ENCODE assay signal across 18 cellular contexts in the genomic region with DNA sequence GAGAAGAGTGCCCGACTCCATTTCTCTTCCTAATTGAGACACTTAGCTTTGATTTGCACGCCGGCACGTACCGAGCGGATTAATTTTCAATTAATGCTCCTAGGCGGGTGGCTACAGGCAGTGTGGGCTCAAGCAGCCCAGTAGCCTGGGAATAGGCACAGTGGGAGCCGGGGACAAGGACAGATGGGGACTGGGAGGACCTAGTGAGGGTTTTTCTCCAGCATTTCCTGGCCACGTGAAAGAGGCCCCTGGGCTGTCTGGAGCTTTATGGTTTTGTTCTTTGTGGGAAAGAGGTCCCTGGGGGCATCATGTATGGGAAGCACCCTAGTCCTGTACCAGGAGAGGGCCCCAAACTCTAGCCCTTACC.
"Had no signal": no experiment of that assay in that cellular context is flagged by ENCODE, and none has a peak within 500 bp of the region (broad histone marks: within the 10 kb centered on the region; RNA-seq: fewer than 3 reads in every experiment).

No MANE protein-coding gene starts in this region.

- H3K27ac Mint-ChIP-seq: activated CD4-positive, alpha-beta T cell treated with anti-CD3 and anti-CD28 coated beads, Interleukin-2, amount 10 ng/mL, durations not matched to agents 7 days and 5 days; activated CD8-positive, alpha-beta T cell treated with anti-CD3 and anti-CD28 coated beads for 36 hours; activated T-helper 17 cell treated with anti-CD3 and anti-CD28 coated beads, Interleukin-2, amount 50 U/mL, for 72 hours; naive B cell; stimulated activated memory B cell treated with anti-CD40 and anti-IgM and Interleukin-4, amounts not matched to agents 10 μg/mL and 1 μg/mL and 100 μg/mL, for 72 hours had no signal

- ATAC-seq: activated CD8-positive, alpha-beta T cell treated with anti-CD3 and anti-CD28 coated beads for 36 hours; activated T-helper 17 cell treated with anti-CD3 and anti-CD28 coated beads, Interleukin-2, amount 50 U/mL, for 72 hours; heart right ventricle; lower lobe of right lung; stimulated activated memory B cell treated with anti-CD40 and anti-IgM and Interleukin-4, amounts not matched to agents 10 μg/mL and 1 μg/mL and 100 μg/mL, for 72 hours had no signal

- H3K4me1 Mint-ChIP-seq: activated CD4-positive, alpha-beta T cell treated with anti-CD3 and anti-CD28 coated beads, Interleukin-2, amount 10 ng/mL, durations not matched to agents 7 days and 5 days; activated T-helper 17 cell treated with anti-CD3 and anti-CD28 coated beads, Interleukin-2, amount 50 U/mL, for 72 hours; naive B cell; stimulated activated memory B cell treated with anti-CD40 and anti-IgM and Interleukin-4, amounts not matched to agents 10 μg/mL and 1 μg/mL and 100 μg/mL, for 72 hours had no signal

- H3K27me3 Mint-ChIP-seq: activated CD4-positive, alpha-beta T cell treated with anti-CD3 and anti-CD28 coated beads, Interleukin-2, amount 10 ng/mL, durations not matched to agents 7 days and 5 days; activated CD8-positive, alpha-beta T cell treated with anti-CD3 and anti-CD28 coated beads for 36 hours had no signal

- H3K36me3 Mint-ChIP-seq: naive B cell; stimulated activated memory B cell treated with anti-CD40 and anti-IgM and Interleukin-4, amounts not matched to agents 10 μg/mL and 1 μg/mL and 100 μg/mL, for 72 hours had no signal

- DNase-seq: activated CD4-positive, alpha-beta T cell treated with anti-CD3 and anti-CD28 coated beads, Interleukin-2, amount 10 ng/mL, durations not matched to agents 7 days and 5 days; activated CD4-positive, CD25-positive, alpha-beta regulatory T cell treated with anti-CD3 and anti-CD28 coated beads, Interleukin-2, amount 50 U/mL, for 72 hours; activated CD8-positive, alpha-beta T cell treated with anti-CD3 and anti-CD28 coated beads for 36 hours; activated naive CD4-positive, alpha-beta T cell treated with Interleukin-2 at 50 U/mL for 16 hours; activated T-cell treated with anti-CD3 and anti-CD28 coated beads, Interleukin-2, amount 50 U/mL, for 1 hour; amygdala; cerebellar nuclear complex; heart right ventricle; kidney; naive B cell; nucleus accumbens; sigmoid colon; stimulated activated CD4-positive, alpha-beta T cell treated with anti-CD3 and anti-CD28 coated beads, Interleukin-15, amount 100 ng/mL, for 24 hours; stomach; trophoblast cell had no signal

- H3K9me3 Mint-ChIP-seq: activated CD4-positive, alpha-beta T cell treated with anti-CD3 and anti-CD28 coated beads, Interleukin-2, amount 10 ng/mL, durations not matched to agents 7 days and 5 days; activated CD8-positive, alpha-beta T cell treated with anti-CD3 and anti-CD28 coated beads for 36 hours; activated T-helper 17 cell treated with anti-CD3 and anti-CD28 coated beads, Interleukin-2, amount 50 U/mL, for 72 hours; naive B cell; stimulated activated memory B cell treated with anti-CD40 and anti-IgM and Interleukin-4, amounts not matched to agents 10 μg/mL and 1 μg/mL and 100 μg/mL, for 72 hours had no signal

- H3K4me3 Mint-ChIP-seq: activated CD4-positive, alpha-beta T cell treated with anti-CD3 and anti-CD28 coated beads, Interleukin-2, amount 10 ng/mL, durations not matched to agents 7 days and 5 days; activated CD8-positive, alpha-beta T cell treated with anti-CD3 and anti-CD28 coated beads for 36 hours; activated T-helper 17 cell treated with anti-CD3 and anti-CD28 coated beads, Interleukin-2, amount 50 U/mL, for 72 hours; naive B cell; stimulated activated memory B cell treated with anti-CD40 and anti-IgM and Interleukin-4, amounts not matched to agents 10 μg/mL and 1 μg/mL and 100 μg/mL, for 72 hours had no signal
